ENCODE assay signal across 25 cellular contexts in the genomic region with DNA sequence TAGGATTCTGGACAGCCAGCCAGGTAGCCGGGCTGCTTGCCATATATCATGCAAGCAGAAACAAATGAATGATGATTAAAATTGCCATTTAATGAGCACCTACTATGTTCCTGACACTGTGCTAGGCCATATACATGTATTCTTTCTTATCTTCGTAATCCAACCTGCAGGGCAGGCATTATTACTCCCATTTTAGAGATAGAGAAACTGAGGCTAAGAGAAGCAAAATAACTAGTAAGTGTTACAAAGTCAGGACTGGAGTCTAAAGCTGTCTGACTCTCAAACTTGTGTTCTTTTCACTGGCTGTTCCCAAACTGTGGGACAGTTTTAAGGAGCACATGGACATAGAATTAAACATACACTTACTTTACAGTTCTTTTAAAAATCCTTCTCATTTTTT. TPM values are rescaled to one million over a fixed set of nuclear protein-coding genes. Genes with fewer than 3 reads are reported as not detected.
DNase-seq lines count a peak whose midpoint lies in the region; ATAC-seq, FAIRE-seq and TF ChIP-seq lines count a peak whose summit lies in the region.
"Had no signal": no experiment of that assay in that cellular context is flagged by ENCODE, and none has a peak within 500 bp of the region (broad histone marks: within the 10 kb centered on the region; RNA-seq: fewer than 3 reads in every experiment).

No MANE protein-coding gene starts in this region.

- TF ChIP-seq CTCF in DOHH2 (IDR thresholded peaks at IDR 0.05; ENCODE audit: low read depth, low read length, poor library complexity, severe bottlenecking), result no peak
- no peak for TF ChIP-seq CTCF in GM12875 (IDR thresholded peaks at IDR 0.05; ENCODE audit: borderline replicate concordance, insufficient read depth, low read depth, low read length)
- no peak for TF ChIP-seq CTCF in GM12878 (IDR thresholded peaks at IDR 0.05 in 2 of 3, conservative IDR thresholded peaks at IDR 0.05 in 1 of 3; ENCODE audit: control insufficient read depth in 2 of 3, extremely low read depth in 1 of 3, insufficient read depth in 1 of 3, low read depth in 3 of 3, low read length in 3 of 3)
- TF ChIP-seq CTCF in spleen (IDR thresholded peaks at IDR 0.05 in 8 of 11, conservative IDR thresholded peaks at IDR 0.05 in 3 of 11), result no peak
- no peak for TF ChIP-seq CTCF in osteoblast (IDR thresholded peaks at IDR 0.05; ENCODE audit: extremely low read depth, low read depth, low read length)

- no peak for TF ChIP-seq EP300 in GM12878 (IDR thresholded peaks at IDR 0.05; ENCODE audit: borderline replicate concordance in 1 of 2, control insufficient read depth in 1 of 2, low read depth in 2 of 2, low read length in 2 of 2)

- H3F3A ChIP-seq in DOHH2 (ENCODE audit: control insufficient read depth, insufficient read depth), result no peaks in the 10 kb centered on the region

- POLR2A ChIA-PET in GM12878 (lab: Charles Lee), result interaction anchor here (0.9 to 2.9 kb wide), 10 partner anchors 8 to 287 kb away, joined by 3 to 19 read pairs (median 4); a partner anchor contains a TSS

- 0% methylated on average over 2 of the region's 2 CpGs for WGBS in GM12878 (ENCODE audit: insufficient coverage, insufficient replicate concordance, low lambda C conversion rate, missing lambda C conversion rate)
- WGBS in spleen, 5 donors, result 72 to 93% (median 82%) methylated on average over 2 of the region's 2 CpGs

- in situ Hi-C loops in GM12878 (cut with MboI), result no loop called here

- BruUV-seq in GM12878 (replicated peaks; lab: Mats Ljungman, UMichigan), result no TSS peak

- peak overlapping the region; percentile 96 for H3K4me2 ChIP-seq in DOHH2 (ENCODE audit: low read length)
- H3K4me2 ChIP-seq in GM12878 (ENCODE audit: control insufficient read depth, insufficient read depth), result peak overlapping the region; percentile 67
- no peak overlapping the region for H3K4me2 ChIP-seq in osteoblast (ENCODE audit: insufficient read depth, low read length)

- DNase-seq in GM12878 (ENCODE audit: low read depth, low spot score), result no peak
- no peak for DNase-seq in spleen
- no peak for DNase-seq in osteoblast (ENCODE audit: insufficient read length, low spot score, missing footprints)
- no peak for DNase-seq in activated T-cell treated with anti-CD3 and anti-CD28 coated beads, Interleukin-2, amount 50 U/mL, for 48 hours
- DNase-seq in NCI-H446 treated with DMSO at 0.1 percent for 48 hours (lab: John Stamatoyannopoulos, UW), result no peak
- DNase-seq: activated CD4-positive, alpha-beta T cell treated with anti-CD3 and anti-CD28 coated beads, Interleukin-2, amount 50 U/mL, for 1 hour; activated gamma-delta T cell treated with Interleukin-2 at 50 U/mL for 16 hours; activated T-cell treated with anti-CD3 and anti-CD28 coated beads, Interleukin-2, amount 50 U/mL, for 1 hour; colonic mucosa; COR-L47; DMS79; effector memory CD4-positive, alpha-beta T cell; GF-D8; H9; Kasumi-1; MV-4-11; NCI-H1436 treated with DMSO at 0.1 percent for 48 hours; NCI-H774; stimulated activated CD4-positive, alpha-beta T cell treated with anti-CD3 and anti-CD28 coated beads, Interleukin-1b, Interleukin-23, amount 100 ng/mL, for 48 hours had no signal

- TF ChIP-seq POLR2A in GM12878 (IDR thresholded peaks at IDR 0.05; ENCODE audit: low read depth, low read length), result no peak
- no peak for TF ChIP-seq POLR2A in spleen (IDR thresholded peaks at IDR 0.05)

- ATAC-seq in GM12878, result no peak

- intact Hi-C loops in GM12878 (cut with micrococcal nuclease; ENCODE audit: unreplicated experiment), result no loop called here
- intact Hi-C loops in spleen (cut with DNase I; ENCODE audit: low total_unique reads), result no loop called here

- SMC1A ChIA-PET in GM12878 (lab: Charles Lee; ENCODE audit: uncharacterized antibody, unreplicated experiment), result interaction anchor here (0.8 to 4.1 kb wide), 8 partner anchors 9 to 133 kb away, joined by 3 to 39 read pairs (median 10); no protein-coding TSS in a partner anchor

- RAD21 ChIA-PET in GM12878 (lab: Charles Lee; ENCODE audit: unreplicated experiment), result interaction anchor here (1.2 to 3.0 kb wide), 8 partner anchors 8 to 287 kb away, joined by 4 to 23 read pairs (median 7); a partner anchor contains a TSS

- peaks cover 33% of the 10 kb centered on the region for H3K36me3 ChIP-seq in DOHH2 (ENCODE audit: control insufficient read depth, low read length)
- H3K36me3 ChIP-seq in GM12878 (ENCODE audit: control insufficient read depth in 2 of 2, insufficient read depth in 2 of 2, low read length in 1 of 2), result peaks cover 24 to 26% of the 10 kb centered on the region in 2 experiments
- peaks cover 0 to 38% (median 29%) of the 10 kb centered on the region in 6 donors for H3K36me3 ChIP-seq in spleen
- H3K36me3 ChIP-seq in osteoblast (ENCODE audit: insufficient read depth, low read length), result no peaks in the 10 kb centered on the region
- H3K36me3 ChIP-seq: colonic mucosa had no signal

- FAIRE-seq in GM12878 (lab: Jason Lieb, UNC), result no peak

- peaks cover 4% of the 10 kb centered on the region; the same call in 1 of the 2 replicates for H4K20me1 ChIP-seq in DOHH2 (ENCODE audit: control insufficient read depth, insufficient read depth, low read depth, low read length)
- peaks cover 6% of the 10 kb centered on the region for H4K20me1 ChIP-seq in GM12878 (ENCODE audit: control insufficient read depth, insufficient read depth)
- peaks cover 5% of the 10 kb centered on the region for H4K20me1 ChIP-seq in osteoblast (ENCODE audit: insufficient read depth, low read length)

- H2AFZ ChIP-seq in GM12878 (ENCODE audit: control insufficient read depth, low read depth, low read length) (no peak overlapping the region), osteoblast (ENCODE audit: low read length) (no peak overlapping the region)

- H3K79me2 ChIP-seq in DOHH2 (ENCODE audit: control insufficient read depth, low read length), result peaks cover 25% of the 10 kb centered on the region
- peaks cover 58% of the 10 kb centered on the region for H3K79me2 ChIP-seq in GM12878 (ENCODE audit: control insufficient read depth, insufficient read depth, low read length)
- H3K79me2 ChIP-seq in osteoblast (ENCODE audit: insufficient read depth, low read length), result no peaks in the 10 kb centered on the region

- H3K9me3 ChIP-seq in DOHH2 (ENCODE audit: control insufficient read depth, insufficient read depth, low read length), result no peaks in the 10 kb centered on the region
- no peaks in the 10 kb centered on the region for H3K9me3 ChIP-seq in GM12878 (replicated peaks; ENCODE audit: control insufficient read depth, insufficient read depth, low read length)
- H3K9me3 ChIP-seq in spleen, result no peaks in the 10 kb centered on the region
- H3K9me3 ChIP-seq in osteoblast (ENCODE audit: low read depth, low read length), result no peaks in the 10 kb centered on the region
- H3K9me3 ChIP-seq: colonic mucosa, tibial artery had no signal

- H3K27me3 ChIP-seq in DOHH2 (ENCODE audit: control insufficient read depth, low read length), result peaks cover 8% of the 10 kb centered on the region
- no peaks in the 10 kb centered on the region for H3K27me3 ChIP-seq in GM12878 (replicated peaks in 1 of 2; ENCODE audit: control insufficient read depth in 2 of 2, insufficient read depth in 2 of 2, low read length in 1 of 2)
- no peaks in the 10 kb centered on the region for H3K27me3 ChIP-seq in spleen (replicated peaks in 1 of 7)
- H3K27me3 ChIP-seq in osteoblast (ENCODE audit: insufficient read depth, low read length), result peaks cover 7% of the 10 kb centered on the region
- H3K27me3 ChIP-seq: colonic mucosa, tibial artery had no signal

- TF ChIP-seq RAD21 in GM12878 (IDR thresholded peaks at IDR 0.05; ENCODE audit: insufficient read depth, low read depth, low read length), result no peak

- peak overlapping the region; percentile 67 for H3K9ac ChIP-seq in GM12878 (ENCODE audit: control insufficient read depth, insufficient read depth, low read length)

- peaks cover 37% of the 10 kb centered on the region for H3K4me1 ChIP-seq in DOHH2 (ENCODE audit: control insufficient read depth, low read length)
- peaks cover 6% of the 10 kb centered on the region for H3K4me1 ChIP-seq in GM12878 (ENCODE audit: control insufficient read depth, insufficient read depth, low read length)
- H3K4me1 ChIP-seq in spleen, result peaks cover 28 to 72% (median 53%) of the 10 kb centered on the region in 6 donors
- H3K4me1 ChIP-seq in osteoblast (ENCODE audit: insufficient read depth, low read length), result peaks cover 13% of the 10 kb centered on the region
- H3K4me1 ChIP-seq: colonic mucosa had no signal

- H3K27ac ChIP-seq in DOHH2 (ENCODE audit: low read depth, low read length) (no peak overlapping the region; the same call in 1 of the 2 replicates), GM12878 (ENCODE audit: control insufficient read depth, insufficient read depth) (peak overlapping the region; percentile 76), spleen (peak overlapping the region in 5 of 8 donors; percentile 86 to 93 (median 88)), osteoblast (ENCODE audit: low read depth, low read length) (no peak overlapping the region)
- H3K27ac ChIP-seq: C4-2B, colonic mucosa, HL-60, tibial artery had no signal

- H3K9me2 ChIP-seq in DOHH2 (replicated peaks; ENCODE audit: control insufficient read depth, low read length), result no peaks in the 10 kb centered on the region

- peak overlapping the region; percentile 82 for H3K4me3 ChIP-seq in DOHH2 (ENCODE audit: low read length)
- H3K4me3 ChIP-seq in GM12875 (ENCODE audit: low read depth, low read length), result peak overlapping the region; percentile 58
- peak overlapping the region; percentile 96 for H3K4me3 ChIP-seq in GM12878
- H3K4me3 ChIP-seq in spleen, result peak overlapping the region in 7 of 8 donors; percentile 56 to 90 (median 59)
- H3K4me3 ChIP-seq in osteoblast (ENCODE audit: insufficient read depth, low read length), result no peak overlapping the region
- H3K4me3 ChIP-seq: colonic mucosa, smooth muscle cell, tibial artery had no signal

- CTCF ChIA-PET in GM12878 (lab: Yijun Ruan, JAX), result interaction anchor here (1.1 to 4.1 kb wide), 11 partner anchors 10 to 229 kb away, joined by 3 to 63 read pairs (median 5); no protein-coding TSS in a partner anchor

RNA-seq across cellular contexts. Expression of a gene that starts 2.0 kb away (rescaled TPM):
- total RNA-seq in GM12878 (2013; cell fraction: nucleolus; rRNA removed), result 203 and 210 TPM in 2 replicates
- total RNA-seq in GM12878 (2014; rRNA removed) (116 and 120 TPM in 2 replicates), GM12878 (2014; rRNA removed; fragmentation: Illumina TruSeq; extraction: Trizol) (75.6 and 77.7 TPM in 2 replicates), GM12878 (2021) (99.0 and 103 TPM in 2 replicates), spleen (10 to 100 TPM; 30.7 to 70.3 (median 44.2) TPM), osteoblast (2.5 and 3.5 TPM in 2 replicates)
- 76.0 TPM for polyA plus RNA-seq in GM12878 (2011; ENCODE audit: low read depth)
- polyA plus RNA-seq in GM12878 (2011; rRNA removed) (137 and 193 TPM in 2 replicates), GM12878 (2014; fragmentation: Illumina TruSeq; extraction: Trizol) (105 and 110 TPM in 2 replicates), GM12878 (2014; fragmentation: Nextera tagmentation; extraction: Ambion mirVana) (10 to 100 TPM; 40.8 to 71.7 TPM), GM12878 (2014; rRNA removed) (145 and 166 TPM in 2 replicates), GM12878 (2016; fragmentation: Nextera tagmentation; extraction: Ambion mirVana) (10 to 100 TPM; 75.4 to 80.1 TPM), spleen (100 to 1,000 TPM in 1 of 3 donors, 10 to 100 TPM in 2; 66.1 to 108 (median 68.7) TPM)
- polyA plus RNA-seq in GM12878 (2011; cell fraction: cytosol; rRNA removed), result 173 and 269 TPM in 2 replicates
- polyA plus RNA-seq in GM12878 (2011; cell fraction: nucleus; rRNA removed), result 225 and 280 TPM in 2 replicates
- polyA plus RNA-seq in GM12878 (2012), result 109 and 140 TPM in 2 replicates
- polyA minus RNA-seq in GM12878 (2011; rRNA and poly(A)+ RNA removed), result 133 and 196 TPM in 2 replicates
- polyA minus RNA-seq in GM12878 (2011; cell fraction: cytosol; rRNA and poly(A)+ RNA removed), result 45.2 and 54.9 TPM in 2 replicates
- 53.3 and 65.2 TPM in 2 replicates for polyA minus RNA-seq in GM12878 (2011; cell fraction: nucleus; rRNA and poly(A)+ RNA removed)

RNA-seq across cellular contexts. Expression of a gene that starts 30.4 kb away (rescaled TPM):
- 11.1 and 13.8 TPM in 2 replicates for total RNA-seq in GM12878 (2013; cell fraction: nucleolus; rRNA removed)
- 28.9 and 31.8 TPM in 2 replicates for total RNA-seq in GM12878 (2014; rRNA removed)
- total RNA-seq in GM12878 (2014; rRNA removed; fragmentation: Illumina TruSeq; extraction: Trizol), result 20.8 and 22.5 TPM in 2 replicates
- total RNA-seq in GM12878 (2021), result 30.3 and 35.0 TPM in 2 replicates
- 11.7 TPM for polyA plus RNA-seq in GM12878 (2011; ENCODE audit: low read depth)
- polyA plus RNA-seq in GM12878 (2011; rRNA removed), result 21.6 and 29.6 TPM in 2 replicates
- 22.4 and 24.3 TPM in 2 replicates for polyA plus RNA-seq in GM12878 (2011; cell fraction: cytosol; rRNA removed)
- 35.0 and 45.1 TPM in 2 replicates for polyA plus RNA-seq in GM12878 (2011; cell fraction: nucleus; rRNA removed)
- 13.8 and 18.1 TPM in 2 replicates for polyA plus RNA-seq in GM12878 (2012)
- 38.1 and 39.0 TPM in 2 replicates for polyA plus RNA-seq in GM12878 (2014; fragmentation: Illumina TruSeq; extraction: Trizol)
- 1 to 10 TPM; 7.7 to 8.8 TPM for polyA plus RNA-seq in GM12878 (2014; fragmentation: Nextera tagmentation; extraction: Ambion mirVana)
- 29.8 and 30.2 TPM in 2 replicates for polyA plus RNA-seq in GM12878 (2014; rRNA removed)
- 10 to 100 TPM; 30.5 to 35.3 TPM for polyA plus RNA-seq in GM12878 (2016; fragmentation: Nextera tagmentation; extraction: Ambion mirVana)
- polyA minus RNA-seq in GM12878 (2011; rRNA and poly(A)+ RNA removed), result 20.5 and 20.7 TPM in 2 replicates
- polyA minus RNA-seq in GM12878 (2011; cell fraction: cytosol; rRNA and poly(A)+ RNA removed), result 10.7 and 11.1 TPM in 2 replicates
- polyA minus RNA-seq in GM12878 (2011; cell fraction: nucleus; rRNA and poly(A)+ RNA removed), result 7.6 and 13.9 TPM in 2 replicates
- total RNA-seq in spleen, result 10 to 100 TPM; 27.3 to 33.2 (median 29.2) TPM
- polyA plus RNA-seq in spleen, result 10 to 100 TPM; 14.3 to 22.3 (median 16.6) TPM
- 12.4 and 14.5 TPM in 2 replicates for total RNA-seq in osteoblast

Comparison
In these comparisons a context has a peak if more than half of its experiments do, and no peak if none do; other contexts are left out.
1. H3K27ac ChIP-seq: peak in GM12878 (single experiment) and spleen (5 of 8); none in DOHH2 (single experiment) and osteoblast (single experiment).